In the genomic region with DNA sequence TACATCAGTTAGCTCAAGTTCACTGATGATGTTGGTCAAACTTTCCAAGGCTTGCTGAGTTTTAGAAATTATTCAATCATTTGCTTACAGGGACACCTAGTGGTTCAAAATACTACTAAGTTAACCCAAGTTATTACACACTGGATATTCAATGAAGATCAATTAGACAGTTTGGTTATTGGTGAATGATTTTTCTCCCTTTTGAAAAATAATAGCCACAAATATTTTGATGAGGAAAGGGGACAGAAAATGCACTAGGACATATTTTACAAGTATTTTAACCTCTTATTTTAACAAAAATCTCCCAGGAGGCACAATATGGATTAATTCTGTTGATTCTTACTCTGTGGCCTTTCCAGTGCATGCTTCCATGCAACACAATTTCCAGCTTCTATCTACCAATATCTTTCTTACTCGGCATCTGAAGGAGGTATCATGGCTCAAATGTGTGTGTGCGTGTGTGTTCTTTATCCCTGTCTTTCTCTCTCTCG, we compare ENCODE assay signal across 9 cellular contexts. TPM values are rescaled to one million over a fixed set of nuclear protein-coding genes. Genes with fewer than 3 reads are reported as not detected.
DNase-seq lines count a peak whose midpoint lies in the region; FAIRE-seq and TF ChIP-seq lines count a peak whose summit lies in the region.
"Had no signal": no experiment of that assay in that cellular context is flagged by ENCODE, and none has a peak within 500 bp of the region (broad histone marks: within the 10 kb centered on the region; RNA-seq: fewer than 3 reads in every experiment).

No MANE protein-coding gene starts in this region.

- in situ Hi-C loops in SK-MEL-5 (cut with HindIII; ENCODE audit: low pct_unique_long_range_greater_than_20kb, low sequenced_read_pairs): no loop called here

- H3K27ac Mint-ChIP-seq in HFFc6: no peak overlapping the region
- no peak overlapping the region for H3K27ac Mint-ChIP-seq in glutamatergic neuron (ENCODE audit: unreplicated experiment)
- H3K27ac Mint-ChIP-seq in activated T-cell treated with anti-CD3 and anti-CD28 coated beads, Interleukin-2, amount 50 U/mL, for 24 hours: no peak overlapping the region
- H3K27ac Mint-ChIP-seq: stimulated activated naive CD8-positive, alpha-beta T cell treated with anti-CD3 and anti-CD28 coated beads, Interleukin-15, Interleukin-2, amounts not matched to agents 100 ng/mL and 50 ng/mL, for 24 hours had no signal

- peak; percentile 14 to 39 for DNase-seq in AML-193 (lab: John Stamatoyannopoulos, UW)
- DNase-seq in HFFc6: peak; percentile 40
- DNase-seq in SK-MEL-5 (ENCODE audit: low read depth, low spot score): peak; percentile 65
- DNase-seq in glutamatergic neuron: no peak
- peak; percentile 36 for DNase-seq in urothelium cell line (ENCODE audit: low spot score)
- no peak for DNase-seq in occipital lobe (lab: John Stamatoyannopoulos, UW)
- DNase-seq in activated T-cell treated with anti-CD3 and anti-CD28 coated beads for 4 hours: no peak
- DNase-seq in activated T-cell treated with anti-CD3 and anti-CD28 coated beads, Interleukin-2, amount 50 U/mL, for 24 hours: no peak

- H3K27me3 Mint-ChIP-seq in HFFc6 (ENCODE audit: insufficient read depth) (no peaks in the 10 kb centered on the region; the same call in 1 of the 2 replicates), glutamatergic neuron (ENCODE audit: unreplicated experiment) (no peaks in the 10 kb centered on the region)
- peaks cover 6% of the 10 kb centered on the region for H3K27me3 Mint-ChIP-seq in activated T-cell treated with anti-CD3 and anti-CD28 coated beads, Interleukin-2, amount 50 U/mL, for 24 hours

- H3K9me3 Mint-ChIP-seq in HFFc6: no peaks in the 10 kb centered on the region
- H3K9me3 Mint-ChIP-seq in glutamatergic neuron (ENCODE audit: unreplicated experiment): no peaks in the 10 kb centered on the region
- no peaks in the 10 kb centered on the region for H3K9me3 Mint-ChIP-seq in activated T-cell treated with anti-CD3 and anti-CD28 coated beads, Interleukin-2, amount 50 U/mL, for 24 hours
- H3K9me3 Mint-ChIP-seq: stimulated activated naive CD8-positive, alpha-beta T cell treated with anti-CD3 and anti-CD28 coated beads, Interleukin-15, Interleukin-2, amounts not matched to agents 100 ng/mL and 50 ng/mL, for 24 hours had no signal

- no peaks in the 10 kb centered on the region for H3K36me3 Mint-ChIP-seq in HFFc6 (ENCODE audit: low read depth)
- no peaks in the 10 kb centered on the region for H3K36me3 Mint-ChIP-seq in glutamatergic neuron (ENCODE audit: unreplicated experiment)
- H3K36me3 Mint-ChIP-seq in activated T-cell treated with anti-CD3 and anti-CD28 coated beads, Interleukin-2, amount 50 U/mL, for 24 hours (ENCODE audit: low read depth): no peaks in the 10 kb centered on the region

- FAIRE-seq in urothelium cell line (lab: Jason Lieb, UNC): no peak

- no peaks in the 10 kb centered on the region for H3K4me1 Mint-ChIP-seq in HFFc6 (ENCODE audit: low read depth)
- no peaks in the 10 kb centered on the region for H3K4me1 Mint-ChIP-seq in glutamatergic neuron (ENCODE audit: low read depth, unreplicated experiment)
- no peaks in the 10 kb centered on the region for H3K4me1 Mint-ChIP-seq in activated T-cell treated with anti-CD3 and anti-CD28 coated beads, Interleukin-2, amount 50 U/mL, for 24 hours (ENCODE audit: low read depth)

- H3K4me3 Mint-ChIP-seq in HFFc6 (no peak overlapping the region), glutamatergic neuron (ENCODE audit: unreplicated experiment) (no peak overlapping the region)
- H3K4me3 Mint-ChIP-seq in activated T-cell treated with anti-CD3 and anti-CD28 coated beads, Interleukin-2, amount 50 U/mL, for 24 hours: no peak overlapping the region
- H3K4me3 Mint-ChIP-seq: stimulated activated naive CD8-positive, alpha-beta T cell treated with anti-CD3 and anti-CD28 coated beads, Interleukin-15, Interleukin-2, amounts not matched to agents 100 ng/mL and 50 ng/mL, for 24 hours had no signal

- TF ChIP-seq CTCF in HFFc6 (IDR thresholded peaks at IDR 0.05): peak; percentile 80
- TF ChIP-seq CTCF in glutamatergic neuron (IDR thresholded peaks at IDR 0.05; ENCODE audit: partially characterized antibody, unreplicated experiment): peak; percentile 61

RNA-seq across cellular contexts. Expression of a gene that starts 20.1 kb away (rescaled TPM):
- total RNA-seq in HFFc6 (2021; fragmentation: NEBNext Ultra II Directional; extraction: Animal tissue kit (Norgen Biotek cat#: 25700)): not detected
- not detected in 2 replicates for total RNA-seq in SK-MEL-5 (2014; rRNA removed; shearing (Covaris generic))
- not detected in 2 replicates for polyA plus RNA-seq in SK-MEL-5 (2015; cell fraction: cytosol; rRNA removed)
- polyA plus RNA-seq in SK-MEL-5 (2015; cell fraction: nucleus; rRNA removed): not detected in 2 replicates
- not detected for total RNA-seq in glutamatergic neuron (ENCODE audit: unreplicated experiment)
- not detected for total RNA-seq in occipital lobe

Comparison
In these comparisons a context has a peak if more than half of its experiments do, and no peak if none do; other contexts are left out.
1. DNase-seq: peak in AML-193 (2 of 2), HFFc6 (single experiment), SK-MEL-5 (single experiment) and urothelium cell line (single experiment); none in glutamatergic neuron (single experiment), occipital lobe (single experiment), activated T-cell treated with anti-CD3 and anti-CD28 coated beads for 4 hours (single experiment) and activated T-cell treated with anti-CD3 and anti-CD28 coated beads, Interleukin-2, amount 50 U/mL, for 24 hours (single experiment).